14 cellular contexts compared by ENCODE assay signal in genomic region chr2:183267148-183267827, GRCh38.
A peak's percentile ranks its signal among the peaks of the same experiment; 100 is the strongest.
DNase-seq lines count a peak whose midpoint lies in the region; ATAC-seq lines count a peak whose summit lies in the region.
"Had no signal": no experiment of that assay in that cellular context is flagged by ENCODE, and none has a peak within 500 bp of the region (broad histone marks: within the 10 kb centered on the region; RNA-seq: fewer than 3 reads in every experiment).

No MANE protein-coding gene starts in this region.

- no peak overlapping the region for H3K27ac Mint-ChIP-seq in stimulated activated effector memory CD8-positive, alpha-beta T cell treated with anti-CD3 and anti-CD28 coated beads, Interleukin-12 subunit alpha, Interleukin-12 subunit beta, amount 100 ng/mL, for 72 hours

- no peak for DNase-seq in stimulated activated effector memory CD8-positive, alpha-beta T cell treated with anti-CD3 and anti-CD28 coated beads, Interleukin-12 subunit alpha, Interleukin-12 subunit beta, amount 100 ng/mL, for 72 hours (ENCODE audit: low spot score in 2 of 2)
- DNase-seq in hepatic stellate cell (ENCODE audit: low spot score) (no peak), T1000 (lab: John Stamatoyannopoulos, UW) (no peak), HK-2 (ENCODE audit: unreplicated experiment) (no peak)
- DNase-seq: activated T-cell treated with anti-CD3 and anti-CD28 coated beads, Interleukin-2, amount 50 U/mL, for 4 hours; effector memory CD4-positive, alpha-beta T cell; NCI-H1105; NK-92 treated with Interleukin-12 subunit alpha and Interleukin-12 subunit beta, amount 100 ng/mL, for 24 hours; posterior cingulate gyrus; stimulated activated naive CD8-positive, alpha-beta T cell treated with anti-CD3 and anti-CD28 coated beads, Interleukin-15, Interleukin-2, amounts not matched to agents 100 U/mL and 50 U/mL, for 24 hours had no signal

- H3K9me3 Mint-ChIP-seq in stimulated activated effector memory CD8-positive, alpha-beta T cell treated with anti-CD3 and anti-CD28 coated beads, Interleukin-12 subunit alpha, Interleukin-12 subunit beta, amount 100 ng/mL, for 72 hours, result peaks cover 9% of the 10 kb centered on the region

- H3K4me1 Mint-ChIP-seq in stimulated activated effector memory CD8-positive, alpha-beta T cell treated with anti-CD3 and anti-CD28 coated beads, Interleukin-12 subunit alpha, Interleukin-12 subunit beta, amount 100 ng/mL, for 72 hours, result no peaks in the 10 kb centered on the region

- no peak overlapping the region for H3K4me3 Mint-ChIP-seq in stimulated activated effector memory CD8-positive, alpha-beta T cell treated with anti-CD3 and anti-CD28 coated beads, Interleukin-12 subunit alpha, Interleukin-12 subunit beta, amount 100 ng/mL, for 72 hours
- H3K4me3 Mint-ChIP-seq: activated T-cell treated with anti-CD3 and anti-CD28 coated beads, Interleukin-2, amount 50 U/mL, for 4 hours; IgD-negative memory B cell had no signal

- peak; percentile 93 for ATAC-seq in GM18909 (IDR thresholded peaks at IDR 0.05; ENCODE audit: poor library complexity, unreplicated experiment)
- peak; percentile 89 for ATAC-seq in GM21717 (IDR thresholded peaks at IDR 0.05; ENCODE audit: unreplicated experiment)
- peak; percentile 77 for ATAC-seq in HG03095 (IDR thresholded peaks at IDR 0.05; ENCODE audit: unreplicated experiment)
- peak; percentile 19 for ATAC-seq in stimulated activated effector memory CD8-positive, alpha-beta T cell treated with anti-CD3 and anti-CD28 coated beads, Interleukin-12 subunit alpha, Interleukin-12 subunit beta, amount 100 ng/mL, for 72 hours
- ATAC-seq: activated T-cell treated with anti-CD3 and anti-CD28 coated beads, Interleukin-2, amount 50 U/mL, for 4 hours; stimulated activated naive CD8-positive, alpha-beta T cell treated with anti-CD3 and anti-CD28 coated beads, Interleukin-15, Interleukin-2, amounts not matched to agents 100 U/mL and 50 U/mL, for 24 hours had no signal

- no peaks in the 10 kb centered on the region for H3K36me3 Mint-ChIP-seq in stimulated activated effector memory CD8-positive, alpha-beta T cell treated with anti-CD3 and anti-CD28 coated beads, Interleukin-12 subunit alpha, Interleukin-12 subunit beta, amount 100 ng/mL, for 72 hours

Comparison
In these comparisons a context has a peak if more than half of its experiments do, and no peak if none do; other contexts are left out.
1. ATAC-seq: peak in every context shown above with its lines; median percentile 93 in GM18909; 89 in GM21717; 77 in HG03095; 19 in stimulated activated effector memory CD8-positive, alpha-beta T cell treated with anti-CD3 and anti-CD28 coated beads, Interleukin-12 subunit alpha, Interleukin-12 subunit beta, amount 100 ng/mL, for 72 hours.